8 cellular contexts compared by ENCODE assay signal in the genomic region with DNA sequence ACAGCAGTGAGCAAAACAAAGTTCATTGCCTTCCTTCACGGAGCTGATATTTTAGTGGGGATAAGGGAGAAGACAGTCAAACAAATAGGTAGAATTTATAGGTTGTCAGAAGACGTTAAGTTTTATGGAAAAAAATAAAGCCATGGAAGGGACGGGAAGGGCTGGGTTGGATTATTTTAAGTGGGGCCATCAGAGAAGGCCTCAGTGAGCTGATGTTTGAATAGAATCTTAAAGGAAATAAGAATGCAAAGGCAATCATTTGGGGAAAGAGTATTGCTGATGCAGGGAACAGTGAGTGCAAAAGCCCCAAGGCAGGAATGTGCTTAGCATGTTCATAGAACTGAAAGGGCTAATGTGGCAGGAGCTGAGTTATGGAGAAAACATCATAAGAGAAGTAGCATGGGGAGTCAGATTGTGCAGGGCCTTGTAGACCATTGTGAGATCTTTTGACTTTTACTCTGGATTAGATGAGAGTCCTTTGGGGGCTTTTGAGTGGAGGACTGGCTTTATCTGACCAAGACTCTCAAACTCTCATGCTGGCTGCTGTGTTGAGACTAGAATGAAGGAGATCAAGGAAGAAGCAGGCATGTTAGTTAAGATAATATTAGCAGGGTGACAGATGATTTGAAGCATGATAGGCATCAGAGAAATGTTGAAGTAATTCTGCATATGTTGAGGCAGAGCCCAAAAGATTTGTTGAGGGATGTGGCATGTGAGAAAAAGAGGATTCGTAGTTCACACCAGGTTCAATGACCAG.
DNase-seq lines count a peak whose midpoint lies in the region; ATAC-seq, FAIRE-seq and TF ChIP-seq lines count a peak whose summit lies in the region.
"Not testable (repeated sequence)": the region's sequence is repeated elsewhere in the genome, so short reads cannot be mapped to it uniquely, and the experiment has no call there.

No MANE protein-coding gene starts in this region.

- H2BK20ac ChIP-seq in H1 (ENCODE audit: low read length) = not testable (repeated sequence)

- not testable (repeated sequence) for TF ChIP-seq EP300 in H1 (IDR thresholded peaks at IDR 0.05; ENCODE audit: borderline replicate concordance in 1 of 2, low read depth in 2 of 2, low read length in 2 of 2)

- not testable (repeated sequence) for H3K56ac ChIP-seq in H1 (replicated peaks; ENCODE audit: insufficient read length, low read depth, low read length)

- H3K27ac Mint-ChIP-seq in T-helper 17 cell = not testable (repeated sequence)

- H3K36me3 ChIP-seq in HUES64 (ENCODE audit: insufficient read depth, low read length); H1 (ENCODE audit: control insufficient read depth in 2 of 4, insufficient read depth in 4 of 4, low read length in 3 of 4); right lobe of liver; pancreas; upper lobe of right lung: not testable (repeated sequence)

- TF ChIP-seq RAD21 in H1 (IDR thresholded peaks at IDR 0.05 in 1 of 2, conservative IDR thresholded peaks at IDR 0.05 in 1 of 2; ENCODE audit: low read depth in 2 of 2, low read length in 2 of 2) = not testable (repeated sequence)

- not testable (repeated sequence) for H3K79me2 ChIP-seq in H1 (ENCODE audit: control insufficient read depth in 1 of 2, insufficient read depth in 2 of 2, low read length in 2 of 2)

- not testable (repeated sequence) for H3K79me1 ChIP-seq in H1 (ENCODE audit: low read depth, low read length)

- H2BK5ac ChIP-seq in H1 (ENCODE audit: low read depth, low read length) = not testable (repeated sequence)

- not testable (repeated sequence) for H4K8ac ChIP-seq in H1 (ENCODE audit: extremely low read depth, insufficient read depth, low read length)

- not testable (repeated sequence) for H3K4me2 ChIP-seq in H1 (ENCODE audit: insufficient read depth in 1 of 2, low read depth in 2 of 2, low read length in 2 of 2)

- not testable (repeated sequence) for H3K23me2 ChIP-seq in H1 (ENCODE audit: low read depth, low read length)

- not testable (repeated sequence) for H3K36me3 Mint-ChIP-seq in T-helper 17 cell (ENCODE audit: low read depth)

- POLR2A ChIA-PET in H1 (lab: Charles Lee; ENCODE audit: partially characterized antibody) = not testable (repeated sequence)

- not testable (repeated sequence) for H3K23ac ChIP-seq in H1 (ENCODE audit: insufficient read length)

- H3K14ac ChIP-seq in H1 (ENCODE audit: insufficient read length) = not testable (repeated sequence)

- peak; percentile 9 for DNase-seq in GM03348 (ENCODE audit: low spot score)
- DNase-seq in T-helper 17 cell; H1 (ENCODE audit: low read depth in 1 of 2, low spot score in 2 of 2); left ventricle myocardium superior; right lobe of liver; pancreas; upper lobe of right lung: not testable (repeated sequence)

- not testable (repeated sequence) for H2BK15ac ChIP-seq in H1 (ENCODE audit: low read length)

- TF ChIP-seq CTCF in H1 (IDR thresholded peaks at IDR 0.05; ENCODE audit: control extremely low read depth in 1 of 3, insufficient read depth in 1 of 3, low read depth in 1 of 3, low read length in 3 of 3); right lobe of liver (IDR thresholded peaks at IDR 0.05); pancreas (IDR thresholded peaks at IDR 0.05); upper lobe of right lung (IDR thresholded peaks at IDR 0.05): not testable (repeated sequence)

- H3K27me3 ChIP-seq in HUES64 (ENCODE audit: insufficient read depth, low read length); H1 (replicated peaks in 1 of 4; ENCODE audit: control insufficient read depth in 3 of 4, extremely low read depth in 1 of 4, insufficient read depth in 3 of 4, low read length in 3 of 4); right lobe of liver; pancreas; upper lobe of right lung: not testable (repeated sequence)

- not testable (repeated sequence) for H3K27ac ChIP-seq in HUES64 (ENCODE audit: low read depth, low read length); H1 (ENCODE audit: low read depth, low read length); right lobe of liver; pancreas; upper lobe of right lung

- not testable (repeated sequence) for H2AK5ac ChIP-seq in H1 (ENCODE audit: low read depth, low read length)

- intact Hi-C loops in left ventricle myocardium superior (cut with micrococcal nuclease); right lobe of liver (cut with DNase I); pancreas (cut with DNase I); upper lobe of right lung (cut with DNase I): not testable (repeated sequence)

- H3K27me3 Mint-ChIP-seq in T-helper 17 cell = not testable (repeated sequence)

- not testable (repeated sequence) for H3K4me1 ChIP-seq in HUES64 (ENCODE audit: insufficient read depth, low read length); H1 (replicated peaks in 1 of 4; ENCODE audit: control insufficient read depth in 3 of 4, insufficient read depth in 4 of 4, low read length in 3 of 4); right lobe of liver; pancreas; upper lobe of right lung

- H4K5ac ChIP-seq in H1 (ENCODE audit: insufficient read length, low read depth, low read length) = not testable (repeated sequence)

- H2BK120ac ChIP-seq in H1 (replicated peaks; ENCODE audit: low read depth, low read length) = not testable (repeated sequence)

- not testable (repeated sequence) for H4K91ac ChIP-seq in H1 (replicated peaks; ENCODE audit: insufficient read length, low read length)

- peak; percentile 7 for FAIRE-seq in H1 (lab: Jason Lieb, UNC)
- FAIRE-seq in pancreas (lab: Jason Lieb, UNC) = not testable (repeated sequence)

- not testable (repeated sequence) for H3K4ac ChIP-seq in H1 (replicated peaks; ENCODE audit: insufficient read length, low read depth, low read length)

- CTCF ChIA-PET in H1 (lab: Charles Lee; ENCODE audit: partially characterized antibody) = not testable (repeated sequence)

- peak; percentile 20 for ATAC-seq in T-helper 17 cell
- ATAC-seq in left ventricle myocardium superior = peak; percentile 6
- peak; percentile 7 to 31 (median 16) for ATAC-seq in right lobe of liver
- ATAC-seq in pancreas = peak; percentile 13 to 32 (median 18)
- ATAC-seq in upper lobe of right lung = peak; percentile 9

- H3K9me3 ChIP-seq in HUES64 (ENCODE audit: insufficient read depth, low read depth, low read length) (peaks cover 97% of the 10 kb centered on the region), H1 (ENCODE audit: insufficient read depth in 2 of 2, low read depth in 1 of 2, low read length in 1 of 2) (peaks cover 73 to 91% of the 10 kb centered on the region in 2 experiments)
- H3K9me3 ChIP-seq in T-helper 17 cell (ENCODE audit: control insufficient read depth, low read length, poor library complexity, severe bottlenecking); right lobe of liver; pancreas; upper lobe of right lung: not testable (repeated sequence)

- 0 out of 2 replicates have a peak overlapping the region, but pooled peaks have one; percentile 1 for H3K4me3 ChIP-seq in HUES64 (ENCODE audit: low read length)
- H3K4me3 ChIP-seq in H1 (ENCODE audit: extremely low read depth in 1 of 4, insufficient read depth in 2 of 4, low read depth in 3 of 4, low read length in 4 of 4); right lobe of liver; pancreas; upper lobe of right lung: not testable (repeated sequence)

- H3K9ac ChIP-seq in HUES64 (ENCODE audit: low read depth, low read length); H1 (replicated peaks in 1 of 4; ENCODE audit: extremely low read depth in 1 of 4, low read depth in 3 of 4, low read length in 3 of 4): not testable (repeated sequence)

- H4K20me1 ChIP-seq in H1 (replicated peaks in 1 of 2; ENCODE audit: control insufficient read depth in 1 of 2, insufficient read depth in 2 of 2, low read length in 2 of 2) = not testable (repeated sequence)

- 74% methylated on average over 4 of the region's 4 CpGs for WGBS in HUES64
- 69 to 86% methylated on average over 2 to 4 of the region's 4 CpGs for WGBS in H1 (ENCODE audit: extremely low coverage in 1 of 2, insufficient coverage in 1 of 2, insufficient read length in 1 of 2, insufficient replicate concordance in 2 of 2, low coverage in 1 of 2, low lambda C conversion rate in 2 of 2, missing lambda C conversion rate in 1 of 2), 2 experiments
- WGBS in right lobe of liver (ENCODE audit: insufficient coverage, low coverage, low lambda C conversion rate, missing lambda C conversion rate) = 20% methylated on average over 4 of the region's 4 CpGs
- 27 to 34% methylated on average over 4 of the region's 4 CpGs for WGBS in pancreas, 2 donors

- H2AFZ ChIP-seq in H1 (ENCODE audit: low read length) = not testable (repeated sequence)

- TF ChIP-seq POLR2A in H1 (IDR thresholded peaks at IDR 0.05; ENCODE audit: control extremely low read depth in 1 of 2, low read depth in 2 of 2, low read length in 2 of 2); right lobe of liver (IDR thresholded peaks at IDR 0.05): not testable (repeated sequence)

- H3K4me1 Mint-ChIP-seq in T-helper 17 cell = not testable (repeated sequence)

- H3K18ac ChIP-seq in H1 (ENCODE audit: extremely low read depth, low read length) = not testable (repeated sequence)

- not testable (repeated sequence) for H2BK12ac ChIP-seq in H1 (ENCODE audit: low read depth, low read length)

- H3K4me3 Mint-ChIP-seq in T-helper 17 cell = not testable (repeated sequence)
